Comparison of ENCODE assay signal across 10 cellular contexts in genomic region chr1:23693599-23693998, GRCh38. TPM values are rescaled to one million over a fixed set of nuclear protein-coding genes. Genes with fewer than 3 reads are reported as not detected.
A peak's percentile ranks its signal among the peaks of the same experiment; 100 is the strongest.
DNase-seq lines count a peak whose midpoint lies in the region; ATAC-seq and TF ChIP-seq lines count a peak whose summit lies in the region.
"Had no signal": no experiment of that assay in that cellular context is flagged by ENCODE, and none has a peak within 500 bp of the region (broad histone marks: within the 10 kb centered on the region; RNA-seq: fewer than 3 reads in every experiment).

No MANE protein-coding gene starts in this region.

- H3K4me1 Mint-ChIP-seq in activated CD8-positive, alpha-beta T cell treated with anti-CD3 and anti-CD28 coated beads, Interleukin-2, amount 10 ng/mL, durations not matched to agents 7 days and 5 days (ENCODE audit: low read depth): peaks cover 61% of the 10 kb centered on the region
- peaks cover 51% of the 10 kb centered on the region for H3K4me1 Mint-ChIP-seq in type B pancreatic cell (ENCODE audit: unreplicated experiment)

- H3K36me3 Mint-ChIP-seq in activated CD8-positive, alpha-beta T cell treated with anti-CD3 and anti-CD28 coated beads, Interleukin-2, amount 10 ng/mL, durations not matched to agents 7 days and 5 days (ENCODE audit: low read depth): peaks cover 65% of the 10 kb centered on the region
- peaks cover 54% of the 10 kb centered on the region for H3K36me3 Mint-ChIP-seq in type B pancreatic cell

- intact Hi-C loops in right cardiac atrium (cut with DNase I): no loop called here

- ATAC-seq in right cardiac atrium: no peak
- ATAC-seq in activated CD8-positive, alpha-beta T cell treated with anti-CD3 and anti-CD28 coated beads, Interleukin-2, amount 10 ng/mL, durations not matched to agents 7 days and 5 days: no peak

- peaks cover 19% of the 10 kb centered on the region for H3K4me1 ChIP-seq in cardiac muscle cell (ENCODE audit: low read depth)
- H3K4me1 ChIP-seq in right cardiac atrium (ENCODE audit: control insufficient read depth, insufficient read depth, low read length): peaks cover 13% of the 10 kb centered on the region
- H3K4me1 ChIP-seq in iPS-15b (ENCODE audit: control insufficient read depth, insufficient read depth, low read length): peaks cover 9% of the 10 kb centered on the region

- no peaks in the 10 kb centered on the region for H3K9me3 ChIP-seq in cardiac muscle cell (ENCODE audit: low read depth)
- no peaks in the 10 kb centered on the region for H3K9me3 ChIP-seq in right cardiac atrium (ENCODE audit: control insufficient read depth, low read length)
- H3K9me3 ChIP-seq in iPS-15b (ENCODE audit: control insufficient read depth, insufficient read depth, low read length): no peaks in the 10 kb centered on the region

- H3K27ac Mint-ChIP-seq in activated CD8-positive, alpha-beta T cell treated with anti-CD3 and anti-CD28 coated beads, Interleukin-2, amount 10 ng/mL, durations not matched to agents 7 days and 5 days: peak overlapping the region; percentile 94
- H3K27ac Mint-ChIP-seq in type B pancreatic cell: peak overlapping the region; percentile 91

- H3K4me3 Mint-ChIP-seq in activated CD8-positive, alpha-beta T cell treated with anti-CD3 and anti-CD28 coated beads, Interleukin-2, amount 10 ng/mL, durations not matched to agents 7 days and 5 days: peak overlapping the region; percentile 98
- peak overlapping the region; percentile 96 for H3K4me3 Mint-ChIP-seq in type B pancreatic cell

- TF ChIP-seq CTCF in cardiac muscle cell (IDR thresholded peaks at IDR 0.05; ENCODE audit: low read depth, low read length) (no peak), type B pancreatic cell (conservative IDR thresholded peaks at IDR 0.05) (no peak)

- CTCF ChIA-PET in activated CD8-positive, alpha-beta T cell treated with anti-CD3 and anti-CD28 coated beads, Interleukin-2, amount 10 ng/mL, durations not matched to agents 7 days and 5 days (lab: Charles Lee): interaction anchor here (3.7 kb wide), 1 partner anchor 51 kb away, joined by 28 read pairs; the partner anchor contains the start of gene ELOA

- no peak for DNase-seq in cardiac muscle cell (ENCODE audit: low read depth in 1 of 2, low spot score in 1 of 2)
- DNase-seq in right cardiac atrium: no peak
- DNase-seq in activated CD8-positive, alpha-beta T cell treated with anti-CD3 and anti-CD28 coated beads, Interleukin-2, amount 10 ng/mL, durations not matched to agents 7 days and 5 days: no peak
- no peak for DNase-seq in type B pancreatic cell (ENCODE audit: extremely low spot score, unreplicated experiment)
- DNase-seq in iPS-NIHi11 (ENCODE audit: low spot score): no peak
- DNase-seq in NCI-H2029 treated with DMSO at 0.1 percent for 48 hours (lab: John Stamatoyannopoulos, UW): no peak
- DNase-seq in ecto neural progenitor cell (ENCODE audit: low spot score): no peak
- DNase-seq: activated CD4-positive, CD25-positive, alpha-beta regulatory T cell; effector CD8-positive, alpha-beta T cell had no signal

- WGBS in right cardiac atrium: 54% methylated on average over 2 of the region's 2 CpGs

- H3K27me3 Mint-ChIP-seq in activated CD8-positive, alpha-beta T cell treated with anti-CD3 and anti-CD28 coated beads, Interleukin-2, amount 10 ng/mL, durations not matched to agents 7 days and 5 days (ENCODE audit: low read depth): no peaks in the 10 kb centered on the region
- no peaks in the 10 kb centered on the region for H3K27me3 Mint-ChIP-seq in type B pancreatic cell

- peak overlapping the region; percentile 100 for H3K9ac ChIP-seq in iPS-15b (ENCODE audit: low read depth, low read length)

- H3K9me3 Mint-ChIP-seq in activated CD8-positive, alpha-beta T cell treated with anti-CD3 and anti-CD28 coated beads, Interleukin-2, amount 10 ng/mL, durations not matched to agents 7 days and 5 days (ENCODE audit: insufficient read depth): no peaks in the 10 kb centered on the region
- no peaks in the 10 kb centered on the region for H3K9me3 Mint-ChIP-seq in type B pancreatic cell

- H3K27ac ChIP-seq in cardiac muscle cell (peak overlapping the region; percentile 2), right cardiac atrium (ENCODE audit: low read length) (no peak overlapping the region)

- H3K27me3 ChIP-seq in cardiac muscle cell (no peaks in the 10 kb centered on the region), right cardiac atrium (ENCODE audit: control insufficient read depth, insufficient read depth) (no peaks in the 10 kb centered on the region), iPS-15b (ENCODE audit: control insufficient read depth, insufficient read depth, low read length) (no peaks in the 10 kb centered on the region)

- POLR2A ChIA-PET in activated CD8-positive, alpha-beta T cell treated with anti-CD3 and anti-CD28 coated beads, Interleukin-2, amount 10 ng/mL, durations not matched to agents 7 days and 5 days (lab: Charles Lee): no interaction called here

- H3K36me3 ChIP-seq in cardiac muscle cell (peaks cover 54% of the 10 kb centered on the region), iPS-15b (ENCODE audit: control insufficient read depth, insufficient read depth, low read length) (peaks cover 58% of the 10 kb centered on the region)

- H3K4me3 ChIP-seq in cardiac muscle cell (no peak overlapping the region), right cardiac atrium (ENCODE audit: low read length) (no peak overlapping the region), iPS-15b (ENCODE audit: low read depth, low read length) (peak overlapping the region; percentile 99)

RNA-seq across cellular contexts. Expression of gene RPL11, which starts 2.0 kb away (rescaled TPM):
- total RNA-seq in cardiac muscle cell (1,294 and 1,627 TPM in 2 replicates), right cardiac atrium (100 to 1,000 TPM; 586 to 826 (median 727) TPM), type B pancreatic cell (ENCODE audit: low replicate concordance) (1,209 and 1,301 TPM in 2 replicates)
- polyA plus RNA-seq in cardiac muscle cell (590 and 630 TPM in 2 replicates), right cardiac atrium (1,436 TPM)
- 1,000 to 10,000 TPM; 1,096 to 1,128 TPM for total RNA-seq in activated CD8-positive, alpha-beta T cell treated with anti-CD3 and anti-CD28 coated beads, Interleukin-2, amount 10 ng/mL, durations not matched to agents 7 days and 5 days

RNA-seq across cellular contexts. Expression of gene ELOA, which starts 49.7 kb away (rescaled TPM):
- total RNA-seq in cardiac muscle cell (34.1 and 42.1 TPM in 2 replicates), right cardiac atrium (10 to 100 TPM; 23.9 to 31.1 (median 25.9) TPM), type B pancreatic cell (ENCODE audit: low replicate concordance) (39.6 and 44.3 TPM in 2 replicates)
- polyA plus RNA-seq in cardiac muscle cell (34.0 and 34.8 TPM in 2 replicates), right cardiac atrium (11.6 TPM)
- 10 to 100 TPM; 29.2 to 31.0 TPM for total RNA-seq in activated CD8-positive, alpha-beta T cell treated with anti-CD3 and anti-CD28 coated beads, Interleukin-2, amount 10 ng/mL, durations not matched to agents 7 days and 5 days
